In genomic region chr19:45969676-45970075, GRCh38 we compare ENCODE assay signal across 2 cellular contexts.
TF ChIP-seq lines count a peak whose summit lies in the region.

No MANE protein-coding gene starts in this region.

TF ChIP-seq in liver, 16 proteins besides CTCF, POLR2A, EP300 and RAD21:
- TF ChIP-seq YY1 (IDR thresholded peaks at IDR 0.05) (no peak), FOXA1 (IDR thresholded peaks at IDR 0.05) (no peak), NR2F2 (IDR thresholded peaks at IDR 0.05) (peak; percentile 74)

TF ChIP-seq in H1, 55 proteins besides CTCF, POLR2A, EP300 and RAD21:
- TF ChIP-seq KDM1A (IDR thresholded peaks at IDR 0.05; ENCODE audit: borderline replicate concordance, low read length) (0 out of 2 replicates have a peak, but pooled peaks have one; percentile 8), ZNF274 (IDR thresholded peaks at IDR 0.05; ENCODE audit: borderline replicate concordance, extremely low read depth, low read length) (no peak)
